In the genomic region with DNA sequence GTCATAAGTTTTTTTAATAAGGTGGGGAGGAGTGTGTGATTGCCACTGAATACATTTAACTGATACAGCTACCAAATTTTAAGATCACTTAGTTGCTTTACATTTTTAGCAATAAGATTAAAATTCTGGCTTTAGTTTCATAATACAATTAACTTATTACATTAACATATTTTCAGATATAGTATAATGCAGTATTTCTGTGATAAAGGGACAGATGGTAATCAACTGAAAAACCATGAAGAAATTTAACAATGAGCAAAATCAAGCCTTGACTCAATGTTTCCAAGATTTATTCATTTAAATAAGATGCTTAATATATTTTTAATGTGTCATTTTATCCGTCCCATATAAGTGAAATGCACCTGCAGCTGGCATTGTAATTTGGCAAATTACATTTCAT, we compare ENCODE assay signal across 20 cellular contexts. TPM values are rescaled to one million over a fixed set of nuclear protein-coding genes. Genes with fewer than 3 reads are reported as not detected.
DNase-seq lines count a peak whose midpoint lies in the region; ATAC-seq and TF ChIP-seq lines count a peak whose summit lies in the region.
"Had no signal": no experiment of that assay in that cellular context is flagged by ENCODE, and none has a peak within 500 bp of the region (broad histone marks: within the 10 kb centered on the region; RNA-seq: fewer than 3 reads in every experiment).

No MANE protein-coding gene starts in this region.

- H3K9me3 ChIP-seq in DOHH2 (ENCODE audit: control insufficient read depth, insufficient read depth, low read length) = no peaks in the 10 kb centered on the region
- no peaks in the 10 kb centered on the region for H3K9me3 ChIP-seq in naive thymus-derived CD4-positive, alpha-beta T cell (ENCODE audit: control insufficient read depth in 2 of 3, low read length in 3 of 3)
- H3K9me3 ChIP-seq: gastrocnemius medialis, neutrophil, tibial artery had no signal

- H3K27me3 Mint-ChIP-seq in activated CD8-positive, alpha-beta T cell treated with anti-CD3 and anti-CD28 coated beads for 36 hours = no peaks in the 10 kb centered on the region
- H3K27me3 Mint-ChIP-seq in activated CD8-positive, alpha-beta T cell treated with anti-CD3 and anti-CD28 coated beads, Interleukin-2, amount 10 ng/mL, durations not matched to agents 7 days and 5 days (ENCODE audit: low read depth) = no peaks in the 10 kb centered on the region
- no peaks in the 10 kb centered on the region for H3K27me3 Mint-ChIP-seq in activated T-helper 1 cell treated with anti-CD3 and anti-CD28 coated beads, Interleukin-12 subunit alpha, Interleukin-12 subunit beta, Interleukin-2, Interleukin-4 antibody, amounts not matched to agents 30 ng/mL and 10 ng/mL and 1 ng/mL, durations not matched to agents 14 hours and 24 hours and 36 hours (ENCODE audit: insufficient read depth)
- H3K27me3 Mint-ChIP-seq in naive thymus-derived CD4-positive, alpha-beta T cell = no peaks in the 10 kb centered on the region

- peaks cover 86% of the 10 kb centered on the region for H3K36me3 ChIP-seq in DOHH2 (ENCODE audit: control insufficient read depth, low read length)
- H3K36me3 ChIP-seq in naive thymus-derived CD4-positive, alpha-beta T cell (ENCODE audit: control insufficient read depth in 2 of 3, insufficient read depth in 3 of 3, low read length in 3 of 3) = peaks cover 0 to 24% (median 0%) of the 10 kb centered on the region in 3 experiments

- CTCF ChIA-PET in activated CD8-positive, alpha-beta T cell treated with anti-CD3 and anti-CD28 coated beads for 36 hours (lab: Charles Lee) = interaction anchor here (1.8 kb wide), 1 partner anchor 20 kb away, joined by 11 read pairs; no protein-coding TSS in a partner anchor
- CTCF ChIA-PET in activated CD8-positive, alpha-beta T cell treated with anti-CD3 and anti-CD28 coated beads, Interleukin-2, amount 10 ng/mL, durations not matched to agents 7 days and 5 days (lab: Charles Lee) = interaction anchor here (1.8 kb wide), 1 partner anchor 292 kb away, joined by 4 read pairs; no protein-coding TSS in a partner anchor
- CTCF ChIA-PET in naive thymus-derived CD4-positive, alpha-beta T cell (lab: Charles Lee) = interaction anchor here (1.3 kb wide), 1 partner anchor 20 kb away, joined by 3 read pairs; no protein-coding TSS in a partner anchor

- POLR2A ChIA-PET in activated CD8-positive, alpha-beta T cell treated with anti-CD3 and anti-CD28 coated beads for 36 hours (lab: Charles Lee) = interaction anchor here (0.6 to 1.6 kb wide), 4 partner anchors 11 to 20 kb away, joined by 3 to 5 read pairs (median 3); no protein-coding TSS in a partner anchor
- POLR2A ChIA-PET in activated CD8-positive, alpha-beta T cell treated with anti-CD3 and anti-CD28 coated beads, Interleukin-2, amount 10 ng/mL, durations not matched to agents 7 days and 5 days (lab: Charles Lee) = no interaction called here
- POLR2A ChIA-PET in naive thymus-derived CD4-positive, alpha-beta T cell (lab: Charles Lee) = interaction anchor here (0.6 to 0.9 kb wide), 4 partner anchors 14 to 354 kb away, joined by 3 read pairs; no protein-coding TSS in a partner anchor

- H3K36me3 Mint-ChIP-seq in activated CD8-positive, alpha-beta T cell treated with anti-CD3 and anti-CD28 coated beads for 36 hours (ENCODE audit: low read depth) = peaks cover 57% of the 10 kb centered on the region
- peaks cover 55% of the 10 kb centered on the region for H3K36me3 Mint-ChIP-seq in activated CD8-positive, alpha-beta T cell treated with anti-CD3 and anti-CD28 coated beads, Interleukin-2, amount 10 ng/mL, durations not matched to agents 7 days and 5 days (ENCODE audit: low read depth)
- peaks cover 42% of the 10 kb centered on the region for H3K36me3 Mint-ChIP-seq in activated T-helper 1 cell treated with anti-CD3 and anti-CD28 coated beads, Interleukin-12 subunit alpha, Interleukin-12 subunit beta, Interleukin-2, Interleukin-4 antibody, amounts not matched to agents 30 ng/mL and 10 ng/mL and 1 ng/mL, durations not matched to agents 14 hours and 24 hours and 36 hours (ENCODE audit: low read depth)
- H3K36me3 Mint-ChIP-seq in naive thymus-derived CD4-positive, alpha-beta T cell = peaks cover 4 to 34% (median 11%) of the 10 kb centered on the region in 5 donors

- peaks cover 93% of the 10 kb centered on the region for H3K79me2 ChIP-seq in DOHH2 (ENCODE audit: control insufficient read depth, low read length)

- no peak overlapping the region for H3K27ac ChIP-seq in DOHH2 (ENCODE audit: low read depth, low read length)
- H3K27ac ChIP-seq in naive thymus-derived CD4-positive, alpha-beta T cell (ENCODE audit: low read depth, low read length) = peak overlapping the region; percentile 10
- H3K27ac ChIP-seq: epithelial cell of prostate, gastrocnemius medialis, neutrophil, tibial artery, VCaP had no signal

- peak overlapping the region; percentile 83 for H3K27ac Mint-ChIP-seq in activated CD8-positive, alpha-beta T cell treated with anti-CD3 and anti-CD28 coated beads for 36 hours
- H3K27ac Mint-ChIP-seq in activated CD8-positive, alpha-beta T cell treated with anti-CD3 and anti-CD28 coated beads, Interleukin-2, amount 10 ng/mL, durations not matched to agents 7 days and 5 days = no peak overlapping the region
- H3K27ac Mint-ChIP-seq in activated T-helper 1 cell treated with anti-CD3 and anti-CD28 coated beads, Interleukin-12 subunit alpha, Interleukin-12 subunit beta, Interleukin-2, Interleukin-4 antibody, amounts not matched to agents 30 ng/mL and 10 ng/mL and 1 ng/mL, durations not matched to agents 14 hours and 24 hours and 36 hours = peak overlapping the region; percentile 79
- H3K27ac Mint-ChIP-seq in naive thymus-derived CD4-positive, alpha-beta T cell = peak overlapping the region in 4 of 9 donors; percentile 24 to 80 (median 60)
- H3K27ac Mint-ChIP-seq: mesothelial cell of epicardium had no signal

- H4K20me1 ChIP-seq in DOHH2 (ENCODE audit: control insufficient read depth, insufficient read depth, low read depth, low read length) = peaks cover 48% of the 10 kb centered on the region

- H3K4me3 ChIP-seq in DOHH2 (ENCODE audit: low read length) = no peak overlapping the region
- no peak overlapping the region for H3K4me3 ChIP-seq in naive thymus-derived CD4-positive, alpha-beta T cell (ENCODE audit: low read length)
- H3K4me3 ChIP-seq: gastrocnemius medialis, tibial artery had no signal

- no peak for TF ChIP-seq CTCF in activated CD8-positive, alpha-beta T cell treated with anti-CD3 and anti-CD28 coated beads for 36 hours (IDR thresholded peaks at IDR 0.05)
- TF ChIP-seq CTCF in DOHH2 (IDR thresholded peaks at IDR 0.05; ENCODE audit: low read depth, low read length, poor library complexity, severe bottlenecking) = no peak

- DNase-seq in activated CD8-positive, alpha-beta T cell treated with anti-CD3 and anti-CD28 coated beads for 36 hours = no peak
- no peak for DNase-seq in activated CD8-positive, alpha-beta T cell treated with anti-CD3 and anti-CD28 coated beads, Interleukin-2, amount 10 ng/mL, durations not matched to agents 7 days and 5 days
- DNase-seq in activated T-helper 1 cell treated with anti-CD3 and anti-CD28 coated beads, Interleukin-12 subunit alpha, Interleukin-12 subunit beta, Interleukin-2, Interleukin-4 antibody, amounts not matched to agents 30 ng/mL and 10 ng/mL and 1 ng/mL, durations not matched to agents 14 hours and 24 hours and 36 hours (ENCODE audit: low spot score) = no peak
- no peak for DNase-seq in naive thymus-derived CD4-positive, alpha-beta T cell
- no peak for DNase-seq in left cardiac atrium
- DNase-seq: DMS53, gastrocnemius medialis, left colon, MM.1S, NCI-H1694, SW 1271, tibial artery had no signal

- no peaks in the 10 kb centered on the region for H3K9me3 Mint-ChIP-seq in activated CD8-positive, alpha-beta T cell treated with anti-CD3 and anti-CD28 coated beads for 36 hours
- H3K9me3 Mint-ChIP-seq in activated CD8-positive, alpha-beta T cell treated with anti-CD3 and anti-CD28 coated beads, Interleukin-2, amount 10 ng/mL, durations not matched to agents 7 days and 5 days (ENCODE audit: insufficient read depth) = no peaks in the 10 kb centered on the region
- H3K9me3 Mint-ChIP-seq in activated T-helper 1 cell treated with anti-CD3 and anti-CD28 coated beads, Interleukin-12 subunit alpha, Interleukin-12 subunit beta, Interleukin-2, Interleukin-4 antibody, amounts not matched to agents 30 ng/mL and 10 ng/mL and 1 ng/mL, durations not matched to agents 14 hours and 24 hours and 36 hours = no peaks in the 10 kb centered on the region
- H3K9me3 Mint-ChIP-seq in naive thymus-derived CD4-positive, alpha-beta T cell = peaks cover 0 to 4% (median 0%) of the 10 kb centered on the region in 11 donors
- H3K9me3 Mint-ChIP-seq: CD14-positive monocyte, mesothelial cell of epicardium had no signal

- H3K4me1 Mint-ChIP-seq in activated CD8-positive, alpha-beta T cell treated with anti-CD3 and anti-CD28 coated beads for 36 hours (ENCODE audit: low read depth) = peaks cover 45% of the 10 kb centered on the region
- peaks cover 51% of the 10 kb centered on the region for H3K4me1 Mint-ChIP-seq in activated CD8-positive, alpha-beta T cell treated with anti-CD3 and anti-CD28 coated beads, Interleukin-2, amount 10 ng/mL, durations not matched to agents 7 days and 5 days (ENCODE audit: low read depth)
- peaks cover 60% of the 10 kb centered on the region for H3K4me1 Mint-ChIP-seq in activated T-helper 1 cell treated with anti-CD3 and anti-CD28 coated beads, Interleukin-12 subunit alpha, Interleukin-12 subunit beta, Interleukin-2, Interleukin-4 antibody, amounts not matched to agents 30 ng/mL and 10 ng/mL and 1 ng/mL, durations not matched to agents 14 hours and 24 hours and 36 hours (ENCODE audit: low read depth)
- peaks cover 31 to 72% (median 59%) of the 10 kb centered on the region in 7 donors for H3K4me1 Mint-ChIP-seq in naive thymus-derived CD4-positive, alpha-beta T cell

- no peaks in the 10 kb centered on the region for H3K27me3 ChIP-seq in DOHH2 (ENCODE audit: control insufficient read depth, low read length)
- no peaks in the 10 kb centered on the region for H3K27me3 ChIP-seq in naive thymus-derived CD4-positive, alpha-beta T cell (ENCODE audit: control insufficient read depth in 2 of 2, insufficient read depth in 2 of 2, low read length in 2 of 2)
- H3K27me3 ChIP-seq: gastrocnemius medialis, neutrophil, tibial artery had no signal

- peak overlapping the region; percentile 48 for H3K4me3 Mint-ChIP-seq in activated CD8-positive, alpha-beta T cell treated with anti-CD3 and anti-CD28 coated beads for 36 hours
- H3K4me3 Mint-ChIP-seq in activated CD8-positive, alpha-beta T cell treated with anti-CD3 and anti-CD28 coated beads, Interleukin-2, amount 10 ng/mL, durations not matched to agents 7 days and 5 days = no peak overlapping the region
- peak overlapping the region; percentile 72 for H3K4me3 Mint-ChIP-seq in activated T-helper 1 cell treated with anti-CD3 and anti-CD28 coated beads, Interleukin-12 subunit alpha, Interleukin-12 subunit beta, Interleukin-2, Interleukin-4 antibody, amounts not matched to agents 30 ng/mL and 10 ng/mL and 1 ng/mL, durations not matched to agents 14 hours and 24 hours and 36 hours
- peak overlapping the region; percentile 35 to 79 (median 62) for H3K4me3 Mint-ChIP-seq in naive thymus-derived CD4-positive, alpha-beta T cell
- H3K4me3 Mint-ChIP-seq: CD14-positive monocyte, mesothelial cell of epicardium had no signal

- peak overlapping the region; percentile 21; the same call in 1 of the 2 replicates for H3K4me2 ChIP-seq in DOHH2 (ENCODE audit: low read length)

- no peak for ATAC-seq in activated CD8-positive, alpha-beta T cell treated with anti-CD3 and anti-CD28 coated beads for 36 hours
- no peak for ATAC-seq in activated CD8-positive, alpha-beta T cell treated with anti-CD3 and anti-CD28 coated beads, Interleukin-2, amount 10 ng/mL, durations not matched to agents 7 days and 5 days
- no peak for ATAC-seq in naive thymus-derived CD4-positive, alpha-beta T cell
- ATAC-seq in HG03442 (IDR thresholded peaks at IDR 0.05; ENCODE audit: unreplicated experiment) = no peak
- no peak for ATAC-seq in left cardiac atrium
- ATAC-seq in HG03460 (IDR thresholded peaks at IDR 0.05; ENCODE audit: unreplicated experiment) = no peak
- ATAC-seq: gastrocnemius medialis, left colon had no signal

- H3F3A ChIP-seq in DOHH2 (ENCODE audit: control insufficient read depth, insufficient read depth) = peaks cover 12% of the 10 kb centered on the region; the same call in 1 of the 2 replicates

- no peaks in the 10 kb centered on the region for H3K9me2 ChIP-seq in DOHH2 (replicated peaks; ENCODE audit: control insufficient read depth, low read length)

- intact Hi-C loops in activated CD8-positive, alpha-beta T cell treated with anti-CD3 and anti-CD28 coated beads for 36 hours (cut with micrococcal nuclease) = no loop called here
- intact Hi-C loops in activated T-helper 1 cell treated with anti-CD3 and anti-CD28 coated beads, Interleukin-12 subunit alpha, Interleukin-12 subunit beta, Interleukin-2, Interleukin-4 antibody, amounts not matched to agents 30 ng/mL and 10 ng/mL and 1 ng/mL, durations not matched to agents 14 hours and 24 hours and 36 hours (cut with micrococcal nuclease) = loop anchor here (1.0 to 10.0 kb wide), 2 partner anchors 19 to 520 kb away; a partner anchor contains a TSS
- intact Hi-C loops in naive thymus-derived CD4-positive, alpha-beta T cell (cut with micrococcal nuclease) = loop anchor here in 1 of 2 donors (10.0 kb wide), 1 partner anchor 1670 kb away; a partner anchor contains a TSS
- intact Hi-C loops in left cardiac atrium (cut with DNase I) = no loop called here

- peaks cover 38% of the 10 kb centered on the region for H3K4me1 ChIP-seq in DOHH2 (ENCODE audit: control insufficient read depth, low read length)
- H3K4me1 ChIP-seq in naive thymus-derived CD4-positive, alpha-beta T cell (ENCODE audit: control insufficient read depth in 2 of 2, insufficient read depth in 2 of 2, low read length in 2 of 2) = peaks cover 28 to 33% of the 10 kb centered on the region in 2 donors

RNA-seq across cellular contexts. Expression of a gene that starts 4.0 kb away (rescaled TPM):
- total RNA-seq in activated CD8-positive, alpha-beta T cell treated with anti-CD3 and anti-CD28 coated beads for 36 hours = 100 to 1,000 TPM; 155 to 159 TPM
- 10 to 100 TPM; 72.2 to 81.7 TPM for total RNA-seq in activated CD8-positive, alpha-beta T cell treated with anti-CD3 and anti-CD28 coated beads, Interleukin-2, amount 10 ng/mL, durations not matched to agents 7 days and 5 days
- 112 and 137 TPM in 2 replicates for total RNA-seq in activated T-helper 1 cell treated with anti-CD3 and anti-CD28 coated beads, Interleukin-12 subunit alpha, Interleukin-12 subunit beta, Interleukin-2, Interleukin-4 antibody, amounts not matched to agents 30 ng/mL and 10 ng/mL and 1 ng/mL, durations not matched to agents 14 hours and 24 hours and 36 hours
- total RNA-seq in naive thymus-derived CD4-positive, alpha-beta T cell = 100 to 1,000 TPM in 3 of 5 experiments, 10 to 100 TPM in 2; 88.0 to 124 (median 100) TPM
- polyA plus RNA-seq in naive thymus-derived CD4-positive, alpha-beta T cell = 10 to 100 TPM; 53.2 to 67.3 TPM
- total RNA-seq in left cardiac atrium = 10 to 100 TPM; 69.3 to 95.7 TPM

RNA-seq across cellular contexts. Expression of a gene that starts 36.4 kb away (rescaled TPM):
- 100 to 1,000 TPM; 136 TPM for total RNA-seq in activated CD8-positive, alpha-beta T cell treated with anti-CD3 and anti-CD28 coated beads for 36 hours
- 100 to 1,000 TPM; 115 to 117 TPM for total RNA-seq in activated CD8-positive, alpha-beta T cell treated with anti-CD3 and anti-CD28 coated beads, Interleukin-2, amount 10 ng/mL, durations not matched to agents 7 days and 5 days
- total RNA-seq in activated T-helper 1 cell treated with anti-CD3 and anti-CD28 coated beads, Interleukin-12 subunit alpha, Interleukin-12 subunit beta, Interleukin-2, Interleukin-4 antibody, amounts not matched to agents 30 ng/mL and 10 ng/mL and 1 ng/mL, durations not matched to agents 14 hours and 24 hours and 36 hours = 120 and 127 TPM in 2 replicates
- 100 to 1,000 TPM; 105 to 171 (median 137) TPM for total RNA-seq in naive thymus-derived CD4-positive, alpha-beta T cell
- 10 to 100 TPM; 65.0 to 66.7 TPM for polyA plus RNA-seq in naive thymus-derived CD4-positive, alpha-beta T cell
- total RNA-seq in left cardiac atrium = 10 to 100 TPM; 47.0 to 54.6 TPM
